10 cellular contexts compared by ENCODE assay signal in genomic region chrX:78652971-78653822, GRCh38.
DNase-seq lines count a peak whose midpoint lies in the region; ATAC-seq, FAIRE-seq and TF ChIP-seq lines count a peak whose summit lies in the region.
"Had no signal": no experiment of that assay in that cellular context is flagged by ENCODE, and none has a peak within 500 bp of the region (broad histone marks: within the 10 kb centered on the region; RNA-seq: fewer than 3 reads in every experiment).

No MANE protein-coding gene starts in this region.

- no peak for TF ChIP-seq POLR2A in GM18505 (IDR thresholded peaks at IDR 0.05; ENCODE audit: borderline replicate concordance, extremely low read depth, insufficient read depth, insufficient read length)

- H3K36me3 ChIP-seq in SK-N-MC (ENCODE audit: insufficient read depth, low read length), result no peaks in the 10 kb centered on the region

- peak overlapping the region; percentile 5 for H3K9ac ChIP-seq in SK-N-MC (ENCODE audit: insufficient read length)
- H3K9ac ChIP-seq: parathyroid adenoma had no signal

- H3K9me3 ChIP-seq in SK-N-MC (ENCODE audit: low read depth, low read length), result no peaks in the 10 kb centered on the region

- DNase-seq in SK-N-MC (ENCODE audit: low read depth, low spot score) (no peak), iris pigment epithelial cell (ENCODE audit: low read depth) (peak; percentile 87), D721Med (ENCODE audit: insufficient read length, low spot score) (no peak)
- no peak for DNase-seq in stimulated activated naive CD4-positive, alpha-beta T cell treated with Interleukin-2 at 50 U/mL for 16 hours (lab: John Stamatoyannopoulos, UW)
- DNase-seq in activated CD8-positive, alpha-beta memory T cell treated with anti-CD3 and anti-CD28 coated beads, Interleukin-2, amount 50 U/mL, for 48 hours, result no peak
- DNase-seq: T-cell had no signal

- peak overlapping the region; percentile 25 for H3K27ac ChIP-seq in SK-N-MC
- H3K27ac ChIP-seq: parathyroid adenoma had no signal

- TF ChIP-seq CTCF in D721Med (IDR thresholded peaks at IDR 0.05; ENCODE audit: insufficient read depth, missing control alignments), result no peak

- peak; percentile 51 for ATAC-seq in GM18505 (IDR thresholded peaks at IDR 0.05; ENCODE audit: unreplicated experiment)
- ATAC-seq in HG02870 (IDR thresholded peaks at IDR 0.05; ENCODE audit: unreplicated experiment), result peak; percentile 49
- ATAC-seq in HG02970 (IDR thresholded peaks at IDR 0.05; ENCODE audit: low FRiP score, unreplicated experiment), result no peak

- FAIRE-seq in D721Med (lab: Jason Lieb, UNC), result no peak

- H3K4me3 ChIP-seq in SK-N-MC, result peak overlapping the region; percentile 12; the same call in 1 of the 2 replicates
